Comparison of ENCODE assay signal across 8 cellular contexts in genomic region chr6:154509421-154510143, GRCh38. TPM values are rescaled to one million over a fixed set of nuclear protein-coding genes. Genes with fewer than 3 reads are reported as not detected.
DNase-seq lines count a peak whose midpoint lies in the region; ATAC-seq and TF ChIP-seq lines count a peak whose summit lies in the region.

No MANE protein-coding gene starts in this region.

- peak overlapping the region in 10 of 11 experiments; percentile 43 to 83 (median 76); a peak in 19 of 22 replicates for H3K27ac ChIP-seq in BLaER1 treated with 17β-estradiol and CSF1 and Interleukin-3, amounts not matched to agents 10 nM and 100 nM
- H3K27ac ChIP-seq in heart right ventricle, result peak overlapping the region; percentile 78 to 96 (median 92)
- peak overlapping the region; percentile 89 to 92 for H3K27ac ChIP-seq in prostate gland

- 0 out of 22 replicates have a peak, but pooled peaks cover 0 to 4% (median 0%) of the 10 kb centered on the region in 11 experiments for H3K27me3 ChIP-seq in BLaER1 treated with 17β-estradiol and CSF1 and Interleukin-3, amounts not matched to agents 10 nM and 100 nM
- H3K27me3 ChIP-seq in heart right ventricle (peaks cover 0 to 28% (median 0%) of the 10 kb centered on the region in 7 donors), prostate gland (replicated peaks; ENCODE audit: insufficient read depth) (no peaks in the 10 kb centered on the region)

- H3K9me3 ChIP-seq in BLaER1 treated with 17β-estradiol and CSF1 and Interleukin-3, amounts not matched to agents 10 nM and 100 nM (replicated peaks in 1 of 11), result 0 out of 22 replicates have a peak, but pooled peaks cover 0 to 3% (median 0%) of the 10 kb centered on the region in 11 experiments
- H3K9me3 ChIP-seq in heart right ventricle (no peaks in the 10 kb centered on the region), prostate gland (no peaks in the 10 kb centered on the region)

- DNase-seq in activated CD8-positive, alpha-beta memory T cell treated with anti-CD3 and anti-CD28 coated beads, Interleukin-2, amount 50 U/mL, for 48 hours, result peak; percentile 54
- peak in 1 of 2 donors; percentile 35 for DNase-seq in heart right ventricle
- DNase-seq in prostate gland (ENCODE audit: low spot score), result peak; percentile 25
- DNase-seq in T-helper 9 cell, result no peak
- no peak for DNase-seq in NCI-H446 treated with DMSO at 0.1 percent for 48 hours (lab: John Stamatoyannopoulos, UW)

- H3K4me1 ChIP-seq in BLaER1 treated with 17β-estradiol and CSF1 and Interleukin-3, amounts not matched to agents 10 nM and 100 nM, result peaks cover 13 to 29% (median 23%) of the 10 kb centered on the region in 10 experiments
- H3K4me1 ChIP-seq in heart right ventricle (peaks cover 3 to 55% (median 27%) of the 10 kb centered on the region in 9 donors), prostate gland (replicated peaks) (no peaks in the 10 kb centered on the region)

- intact Hi-C loops in heart right ventricle (cut with DNase I) (loop anchor here in 7 of 10 donors (2.0 to 10.0 kb wide), 11 partner anchors 57 to 225 kb away; partner anchors contain the start of gene SCAF8 (in 1 of the 7)), prostate gland (cut with DNase I) (loop anchor here (5.0 to 10.0 kb wide), 2 partner anchors 97 to 355 kb away; no protein-coding TSS in a partner anchor)

- peaks cover 0 to 7% (median 0%) of the 10 kb centered on the region in 11 experiments; a peak in 1 of 22 replicates for H3K36me3 ChIP-seq in BLaER1 treated with 17β-estradiol and CSF1 and Interleukin-3, amounts not matched to agents 10 nM and 100 nM
- no peaks in the 10 kb centered on the region for H3K36me3 ChIP-seq in heart right ventricle
- H3K36me3 ChIP-seq in prostate gland, result no peaks in the 10 kb centered on the region

- H4K20me1 ChIP-seq in BLaER1 treated with 17β-estradiol and CSF1 and Interleukin-3, amounts not matched to agents 10 nM and 100 nM, result peaks cover 0 to 31% (median 9%) of the 10 kb centered on the region in 11 experiments; a peak in 6 of 22 replicates

- H3K4me3 ChIP-seq in BLaER1 treated with 17β-estradiol and CSF1 and Interleukin-3, amounts not matched to agents 10 nM and 100 nM, result peak overlapping the region; percentile 65 to 89 (median 82)
- H3K4me3 ChIP-seq in heart right ventricle, result peak overlapping the region; percentile 64 to 94 (median 84)
- H3K4me3 ChIP-seq in prostate gland, result peak overlapping the region; percentile 65 to 72

- no peak for TF ChIP-seq POLR2A in prostate gland (IDR thresholded peaks at IDR 0.05)

- TF ChIP-seq CTCF in heart right ventricle (IDR thresholded peaks at IDR 0.05) (peak in 1 of 9 donors; percentile 2), prostate gland (IDR thresholded peaks at IDR 0.05) (no peak)

- peak; percentile 24 for ATAC-seq in GM19397 (IDR thresholded peaks at IDR 0.05; ENCODE audit: unreplicated experiment)
- peak; percentile 37 for ATAC-seq in HG03521 (IDR thresholded peaks at IDR 0.05; ENCODE audit: unreplicated experiment)
- peak; percentile 7 to 58 (median 27) for ATAC-seq in heart right ventricle

- H3K4me2 ChIP-seq in BLaER1 treated with 17β-estradiol and CSF1 and Interleukin-3, amounts not matched to agents 10 nM and 100 nM, result peak overlapping the region; percentile 87 to 100 (median 98)

- H3K9ac ChIP-seq in BLaER1 treated with 17β-estradiol and CSF1 and Interleukin-3, amounts not matched to agents 10 nM and 100 nM, result peak overlapping the region; percentile 73 to 86 (median 80)

- 0 to 1% methylated on average over 55 of the region's 55 CpGs for WGBS in heart right ventricle, 2 donors
- 0% methylated on average over 38 of the region's 55 CpGs for WGBS in prostate gland

RNA-seq across cellular contexts. Expression of gene CNKSR3, which starts 0.9 kb away (rescaled TPM):
- total RNA-seq in heart right ventricle, result 10 to 100 TPM; 12.9 to 42.2 (median 27.8) TPM
- 1 to 10 TPM; 4.2 to 6.0 TPM for polyA plus RNA-seq in heart right ventricle
- total RNA-seq in prostate gland, result 10 to 100 TPM in 1 of 2 donors, 1 to 10 TPM in 1; 8.7 to 23.5 TPM

Comparison
In these comparisons a context has a peak if more than half of its experiments do, and no peak if none do; other contexts are left out.
1. DNase-seq: peak in activated CD8-positive, alpha-beta memory T cell treated with anti-CD3 and anti-CD28 coated beads, Interleukin-2, amount 50 U/mL, for 48 hours (single experiment) and prostate gland (single experiment); none in T-helper 9 cell (single experiment) and NCI-H446 treated with DMSO at 0.1 percent for 48 hours (single experiment).
2. Peak in every context shown above with its lines, with median percentiles within 50 percentile points of each other: H3K27ac ChIP-seq, H3K4me3 ChIP-seq and ATAC-seq.